ENCODE assay signal across 8 cellular contexts in the genomic region with DNA sequence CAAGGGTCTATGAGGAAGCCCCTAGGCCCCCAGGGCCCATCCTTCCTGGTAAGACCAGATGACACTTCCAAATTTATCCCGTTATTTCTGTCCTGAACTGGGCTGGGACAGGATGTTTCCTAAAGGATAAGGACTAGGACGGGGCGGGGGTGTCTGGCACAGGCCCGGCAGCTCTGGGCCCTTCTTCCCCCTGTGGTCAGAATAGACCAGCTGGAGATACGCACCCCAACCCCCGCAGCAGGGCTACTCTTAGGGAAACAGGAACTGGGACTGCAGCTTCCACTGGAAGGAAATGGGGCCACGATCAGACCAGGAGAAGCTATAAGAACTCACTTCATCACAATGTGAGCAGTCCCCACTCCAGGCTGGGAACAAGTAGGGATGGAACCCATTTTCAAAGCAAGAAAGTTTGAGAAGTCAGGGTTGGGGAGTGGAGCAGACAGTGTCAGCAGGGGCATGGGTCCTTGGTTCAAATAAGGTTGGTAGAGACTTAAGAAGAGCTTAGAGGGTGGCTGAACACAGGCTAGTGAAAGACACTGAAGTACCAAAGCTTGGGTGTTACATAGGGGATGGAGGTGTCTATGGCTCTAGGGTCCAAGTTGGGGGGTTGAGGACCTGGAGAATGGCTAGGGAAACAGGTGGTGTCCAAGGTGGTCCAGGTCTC. TPM values are rescaled to one million over a fixed set of nuclear protein-coding genes. Genes with fewer than 3 reads are reported as not detected.
DNase-seq lines count a peak whose midpoint lies in the region; ATAC-seq, FAIRE-seq and TF ChIP-seq lines count a peak whose summit lies in the region.

No MANE protein-coding gene starts in this region.

- no peak overlapping the region for H2AFZ ChIP-seq in GM23338

- 80% methylated on average over 3 of the region's 7 CpGs for WGBS in A549 (ENCODE audit: missing lambda C conversion rate)
- 9% methylated on average over 7 of the region's 7 CpGs for WGBS in right cardiac atrium

- peak overlapping the region; percentile 52 for H3K4me3 ChIP-seq in A549
- peak overlapping the region; percentile 89 for H3K4me3 ChIP-seq in GM23338
- peak overlapping the region; percentile 59 for H3K4me3 ChIP-seq in right cardiac atrium (ENCODE audit: low read length)

- DNase-seq in A549 (ENCODE audit: low read depth in 1 of 2, low spot score in 1 of 2) = no peak
- DNase-seq in GM23338 (ENCODE audit: low spot score) = peak; percentile 32
- DNase-seq in activated CD4-positive, alpha-beta memory T cell treated with anti-CD3 and anti-CD28 coated beads, Interleukin-2, amount 10 ng/mL, durations not matched to agents 7 days and 5 days = no peak
- peak; percentile 68 to 90 (median 87) for DNase-seq in right cardiac atrium
- DNase-seq in NCI-H1092 treated with DMSO at 0.1 percent for 48 hours (lab: John Stamatoyannopoulos, UW) = no peak
- no peak for DNase-seq in stimulated activated CD4-positive, alpha-beta T cell treated with anti-CD3 and anti-CD28 coated beads, Interleukin-1b, Interleukin-23, amount 100 ng/mL, for 48 hours

- H3K4me1 ChIP-seq in A549 = peaks cover 30% of the 10 kb centered on the region
- peaks cover 7% of the 10 kb centered on the region for H3K4me1 ChIP-seq in GM23338 (ENCODE audit: insufficient read depth)
- peaks cover 8% of the 10 kb centered on the region for H3K4me1 ChIP-seq in right cardiac atrium (ENCODE audit: control insufficient read depth, insufficient read depth, low read length)

- intact Hi-C loops in right cardiac atrium (cut with DNase I) = no loop called here

- ATAC-seq in A549 (no peak), GM23338 (no peak), right cardiac atrium (peak; percentile 54 to 59), GM18870 (IDR thresholded peaks at IDR 0.05; ENCODE audit: unreplicated experiment) (no peak)
- ATAC-seq in stimulated activated memory B cell treated with anti-CD40 and anti-IgM and Interleukin-4, amounts not matched to agents 10 μg/mL and 1 μg/mL and 100 μg/mL, for 72 hours = no peak

- CTCF ChIA-PET in A549 (lab: Yijun Ruan, JAX) = interaction anchor here (0.6 to 2.3 kb wide), 8 partner anchors 11 to 337 kb away, joined by 3 to 13 read pairs (median 4); partner anchors contain the start of gene SLC26A6
- CTCF ChIA-PET in activated CD4-positive, alpha-beta memory T cell treated with anti-CD3 and anti-CD28 coated beads, Interleukin-2, amount 10 ng/mL, durations not matched to agents 7 days and 5 days (lab: Charles Lee) = interaction anchor here (0.6 to 1.5 kb wide), 12 partner anchors 16 to 410 kb away, joined by 3 to 4 read pairs (median 3); partner anchors contain the start of gene PRKAR2A

- peaks cover 56% of the 10 kb centered on the region for H3K36me3 Mint-ChIP-seq in GM23338 (ENCODE audit: low read depth)
- H3K36me3 Mint-ChIP-seq in activated CD4-positive, alpha-beta memory T cell treated with anti-CD3 and anti-CD28 coated beads, Interleukin-2, amount 10 ng/mL, durations not matched to agents 7 days and 5 days (ENCODE audit: low read depth) = peaks cover 55% of the 10 kb centered on the region
- H3K36me3 Mint-ChIP-seq in stimulated activated memory B cell treated with anti-CD40 and anti-IgM and Interleukin-4, amounts not matched to agents 10 μg/mL and 1 μg/mL and 100 μg/mL, for 72 hours = peaks cover 36% of the 10 kb centered on the region

- H4K20me1 ChIP-seq in GM23338 (replicated peaks; ENCODE audit: insufficient read depth) = peaks cover 15% of the 10 kb centered on the region

- peaks cover 32% of the 10 kb centered on the region for H3F3A ChIP-seq in GM23338 (replicated peaks; ENCODE audit: low read depth)

- peak overlapping the region; percentile 86 for H3K4me3 Mint-ChIP-seq in GM23338
- peak overlapping the region; percentile 90 for H3K4me3 Mint-ChIP-seq in activated CD4-positive, alpha-beta memory T cell treated with anti-CD3 and anti-CD28 coated beads, Interleukin-2, amount 10 ng/mL, durations not matched to agents 7 days and 5 days
- peak overlapping the region; percentile 89 for H3K4me3 Mint-ChIP-seq in stimulated activated memory B cell treated with anti-CD40 and anti-IgM and Interleukin-4, amounts not matched to agents 10 μg/mL and 1 μg/mL and 100 μg/mL, for 72 hours

- H3K79me2 ChIP-seq in GM23338 (replicated peaks; ENCODE audit: insufficient read depth) = peaks cover 13% of the 10 kb centered on the region

- peaks cover 14% of the 10 kb centered on the region for H3K27me3 Mint-ChIP-seq in GM23338 (ENCODE audit: insufficient read depth, low read depth, poor library complexity)
- no peaks in the 10 kb centered on the region for H3K27me3 Mint-ChIP-seq in activated CD4-positive, alpha-beta memory T cell treated with anti-CD3 and anti-CD28 coated beads, Interleukin-2, amount 10 ng/mL, durations not matched to agents 7 days and 5 days
- H3K27me3 Mint-ChIP-seq in stimulated activated memory B cell treated with anti-CD40 and anti-IgM and Interleukin-4, amounts not matched to agents 10 μg/mL and 1 μg/mL and 100 μg/mL, for 72 hours = no peaks in the 10 kb centered on the region

- H3K4me2 ChIP-seq in A549 (peak overlapping the region; percentile 90), GM23338 (peak overlapping the region; percentile 91)

- H3K27me3 ChIP-seq in GM23338 (ENCODE audit: insufficient read depth) (no peaks in the 10 kb centered on the region), right cardiac atrium (ENCODE audit: control insufficient read depth, insufficient read depth) (no peaks in the 10 kb centered on the region)

- peaks cover 17% of the 10 kb centered on the region for H3K4me1 Mint-ChIP-seq in GM23338
- H3K4me1 Mint-ChIP-seq in activated CD4-positive, alpha-beta memory T cell treated with anti-CD3 and anti-CD28 coated beads, Interleukin-2, amount 10 ng/mL, durations not matched to agents 7 days and 5 days = peaks cover 42% of the 10 kb centered on the region
- H3K4me1 Mint-ChIP-seq in stimulated activated memory B cell treated with anti-CD40 and anti-IgM and Interleukin-4, amounts not matched to agents 10 μg/mL and 1 μg/mL and 100 μg/mL, for 72 hours = peaks cover 43% of the 10 kb centered on the region

- no peak overlapping the region for H3K27ac Mint-ChIP-seq in GM23338
- peak overlapping the region; percentile 80 for H3K27ac Mint-ChIP-seq in activated CD4-positive, alpha-beta memory T cell treated with anti-CD3 and anti-CD28 coated beads, Interleukin-2, amount 10 ng/mL, durations not matched to agents 7 days and 5 days
- H3K27ac Mint-ChIP-seq in stimulated activated memory B cell treated with anti-CD40 and anti-IgM and Interleukin-4, amounts not matched to agents 10 μg/mL and 1 μg/mL and 100 μg/mL, for 72 hours = peak overlapping the region; percentile 84

- H3K36me3 ChIP-seq in GM23338 (ENCODE audit: insufficient read depth) = peaks cover 16% of the 10 kb centered on the region

- H3K9me3 Mint-ChIP-seq in GM23338 = no peaks in the 10 kb centered on the region; the same call in 2 of the 3 replicates
- H3K9me3 Mint-ChIP-seq in activated CD4-positive, alpha-beta memory T cell treated with anti-CD3 and anti-CD28 coated beads, Interleukin-2, amount 10 ng/mL, durations not matched to agents 7 days and 5 days = no peaks in the 10 kb centered on the region
- H3K9me3 Mint-ChIP-seq in stimulated activated memory B cell treated with anti-CD40 and anti-IgM and Interleukin-4, amounts not matched to agents 10 μg/mL and 1 μg/mL and 100 μg/mL, for 72 hours = no peaks in the 10 kb centered on the region

- TF ChIP-seq CTCF in A549 (IDR thresholded peaks at IDR 0.05) = no peak
- no peak for TF ChIP-seq CTCF in GM23338 (conservative IDR thresholded peaks at IDR 0.05; ENCODE audit: low read depth in 2 of 2)

- TF ChIP-seq RAD21 in A549 (conservative IDR thresholded peaks at IDR 0.05 in 1 of 2, IDR thresholded peaks at IDR 0.05 in 1 of 2) = no peak

- no peak for TF ChIP-seq POLR2A in A549 (IDR thresholded peaks at IDR 0.05; ENCODE audit: low read length)

- POLR2A ChIA-PET in A549 (lab: Yijun Ruan, JAX) = no interaction called here
- POLR2A ChIA-PET in activated CD4-positive, alpha-beta memory T cell treated with anti-CD3 and anti-CD28 coated beads, Interleukin-2, amount 10 ng/mL, durations not matched to agents 7 days and 5 days (lab: Charles Lee) = interaction anchor here (0.6 to 2.2 kb wide), 9 partner anchors 9 to 361 kb away, joined by 3 to 7 read pairs (median 4); partner anchors contain the start of genes CELSR3, PRKAR2A and WDR6

- no peak for FAIRE-seq in A549 (lab: Jason Lieb, UNC)

- no peak for TF ChIP-seq EP300 in A549 (IDR thresholded peaks at IDR 0.05)

- H3K9me2 ChIP-seq in GM23338 (ENCODE audit: insufficient read depth) = no peaks in the 10 kb centered on the region

- H3K9me3 ChIP-seq in A549 = no peaks in the 10 kb centered on the region
- H3K9me3 ChIP-seq in right cardiac atrium (ENCODE audit: control insufficient read depth, low read length) = no peaks in the 10 kb centered on the region

- peak overlapping the region; percentile 84 to 94; a peak in 5 of 6 replicates for H3K27ac ChIP-seq in A549
- H3K27ac ChIP-seq in GM23338 (ENCODE audit: low read depth) = no peak overlapping the region
- peak overlapping the region; percentile 82 for H3K27ac ChIP-seq in right cardiac atrium (ENCODE audit: low read length)

RNA-seq across cellular contexts. Expression of gene NCKIPSD, which starts 1.1 kb away (rescaled TPM):
- polyA plus RNA-seq in A549 (2011; rRNA removed) (10.2 and 13.6 TPM in 2 replicates), A549 (2017; fragmentation: RNase III; extraction: RNeasy Plus Mini Kit Qiagen cat#74134 plus additional on column Dnase treatment) (10.8 to 13.2 TPM (median 10.9 TPM) in 3 replicates), GM23338 (2016; fragmentation: Nextera tagmentation; extraction: Ambion mirVana) (14.8 and 15.1 TPM in 2 replicates), right cardiac atrium (32.5 TPM)
- 17.0 and 24.0 TPM in 2 replicates for polyA plus RNA-seq in A549 (2012; cell fraction: cytosol; rRNA removed)
- 35.9 and 48.2 TPM in 2 replicates for polyA plus RNA-seq in A549 (2012; cell fraction: nucleus; rRNA removed)
- polyA minus RNA-seq in A549 (2011; rRNA and poly(A)+ RNA removed) = 24.5 and 28.5 TPM in 2 replicates
- 43.1 and 45.1 TPM in 2 replicates for total RNA-seq in GM23338 (2014; rRNA removed; shearing (Covaris generic))
- 10 to 100 TPM; 33.4 to 37.2 TPM for total RNA-seq in activated CD4-positive, alpha-beta memory T cell treated with anti-CD3 and anti-CD28 coated beads, Interleukin-2, amount 10 ng/mL, durations not matched to agents 7 days and 5 days
- 10 to 100 TPM; 31.1 to 49.8 (median 42.1) TPM for total RNA-seq in right cardiac atrium

RNA-seq across cellular contexts. Expression of gene CELSR3, which starts 21.9 kb away (rescaled TPM):
- polyA plus RNA-seq in A549 (2011; rRNA removed) (2.2 and 3.2 TPM in 2 replicates), A549 (2017; fragmentation: RNase III; extraction: RNeasy Plus Mini Kit Qiagen cat#74134 plus additional on column Dnase treatment) (4.6 to 5.2 TPM (median 4.8 TPM) in 3 replicates), GM23338 (2016; fragmentation: Nextera tagmentation; extraction: Ambion mirVana) (7.5 and 8.3 TPM in 2 replicates), right cardiac atrium (0.27 TPM)
- 2.2 and 3.3 TPM in 2 replicates for polyA plus RNA-seq in A549 (2012; cell fraction: cytosol; rRNA removed)
- polyA plus RNA-seq in A549 (2012; cell fraction: nucleus; rRNA removed) = 13.7 and 15.3 TPM in 2 replicates
- 7.1 and 7.4 TPM in 2 replicates for polyA minus RNA-seq in A549 (2011; rRNA and poly(A)+ RNA removed)
- 29.2 and 33.3 TPM in 2 replicates for total RNA-seq in GM23338 (2014; rRNA removed; shearing (Covaris generic))
- total RNA-seq in activated CD4-positive, alpha-beta memory T cell treated with anti-CD3 and anti-CD28 coated beads, Interleukin-2, amount 10 ng/mL, durations not matched to agents 7 days and 5 days = 1 to 10 TPM; 7.2 to 8.0 TPM
- under 1 TPM; 0.20 to 0.33 (median 0.27) TPM for total RNA-seq in right cardiac atrium

RNA-seq across cellular contexts. Expression of gene IP6K2, which starts 32.4 kb away (rescaled TPM):
- polyA plus RNA-seq in A549 (2011; rRNA removed) (78.4 and 81.3 TPM in 2 replicates), A549 (2017; fragmentation: RNase III; extraction: RNeasy Plus Mini Kit Qiagen cat#74134 plus additional on column Dnase treatment) (55.6 to 67.1 TPM (median 61.9 TPM) in 3 replicates), GM23338 (2016; fragmentation: Nextera tagmentation; extraction: Ambion mirVana) (85.3 and 97.4 TPM in 2 replicates), right cardiac atrium (57.8 TPM)
- 83.9 and 87.9 TPM in 2 replicates for polyA plus RNA-seq in A549 (2012; cell fraction: cytosol; rRNA removed)
- polyA plus RNA-seq in A549 (2012; cell fraction: nucleus; rRNA removed) = 238 and 242 TPM in 2 replicates
- 45.6 and 54.1 TPM in 2 replicates for polyA minus RNA-seq in A549 (2011; rRNA and poly(A)+ RNA removed)
- total RNA-seq in GM23338 (2014; rRNA removed; shearing (Covaris generic)) = 94.1 and 97.0 TPM in 2 replicates
- total RNA-seq in activated CD4-positive, alpha-beta memory T cell treated with anti-CD3 and anti-CD28 coated beads, Interleukin-2, amount 10 ng/mL, durations not matched to agents 7 days and 5 days = 10 to 100 TPM; 52.7 to 57.8 TPM
- total RNA-seq in right cardiac atrium = 10 to 100 TPM; 21.2 to 43.2 (median 33.8) TPM

RNA-seq across cellular contexts. Expression of gene SLC26A6, which starts 49.4 kb away (rescaled TPM):
- 12.5 and 12.7 TPM in 2 replicates for polyA plus RNA-seq in A549 (2011; rRNA removed)
- polyA plus RNA-seq in A549 (2012; cell fraction: cytosol; rRNA removed) = 17.4 and 20.3 TPM in 2 replicates
- 135 and 159 TPM in 2 replicates for polyA plus RNA-seq in A549 (2012; cell fraction: nucleus; rRNA removed)
- 20.0 to 25.5 TPM (median 23.2 TPM) in 3 replicates for polyA plus RNA-seq in A549 (2017; fragmentation: RNase III; extraction: RNeasy Plus Mini Kit Qiagen cat#74134 plus additional on column Dnase treatment)
- polyA minus RNA-seq in A549 (2011; rRNA and poly(A)+ RNA removed) = 21.9 and 24.3 TPM in 2 replicates
- total RNA-seq in GM23338 (2014; rRNA removed; shearing (Covaris generic)) = 79.3 and 96.4 TPM in 2 replicates
- polyA plus RNA-seq in GM23338 (2016; fragmentation: Nextera tagmentation; extraction: Ambion mirVana) = 29.4 and 34.3 TPM in 2 replicates
- total RNA-seq in activated CD4-positive, alpha-beta memory T cell treated with anti-CD3 and anti-CD28 coated beads, Interleukin-2, amount 10 ng/mL, durations not matched to agents 7 days and 5 days = 10 to 100 TPM; 55.4 to 56.0 TPM
- total RNA-seq in right cardiac atrium = 10 to 100 TPM in 3 of 4 donors, 1 to 10 TPM in 1; 8.6 to 15.4 (median 14.5) TPM
- polyA plus RNA-seq in right cardiac atrium = 12.0 TPM

Comparison
In these comparisons a context has a peak if more than half of its experiments do, and no peak if none do; other contexts are left out.
1. ATAC-seq: peak in right cardiac atrium (2 of 2); none in A549 (0 of 2), GM23338 (single experiment), stimulated activated memory B cell treated with anti-CD40 and anti-IgM and Interleukin-4, amounts not matched to agents 10 μg/mL and 1 μg/mL and 100 μg/mL, for 72 hours (single experiment) and GM18870 (single experiment).
2. DNase-seq: peak in GM23338 (single experiment) and right cardiac atrium (3 of 3); none in A549 (0 of 2), activated CD4-positive, alpha-beta memory T cell treated with anti-CD3 and anti-CD28 coated beads, Interleukin-2, amount 10 ng/mL, durations not matched to agents 7 days and 5 days (single experiment), NCI-H1092 treated with DMSO at 0.1 percent for 48 hours (single experiment) and stimulated activated CD4-positive, alpha-beta T cell treated with anti-CD3 and anti-CD28 coated beads, Interleukin-1b, Interleukin-23, amount 100 ng/mL, for 48 hours (single experiment).
3. RNA of gene CELSR3, which starts 21.9 kb away (total RNA-seq): 29.2 to 33.3 TPM in GM23338 and 7.2 to 8.0 TPM in activated CD4-positive, alpha-beta memory T cell treated with anti-CD3 and anti-CD28 coated beads, Interleukin-2, amount 10 ng/mL, durations not matched to agents 7 days and 5 days; 0.20 to 0.33 TPM in right cardiac atrium; every median in the first group is over 4 times any median in the second.
4. Peak in every context shown above with its lines, with median percentiles within 50 percentile points of each other: H3K4me3 ChIP-seq and H3K4me3 Mint-ChIP-seq.